Comparison of ENCODE assay signal across 30 cellular contexts in genomic region chr9:101380295-101380694, GRCh38. TPM values are rescaled to one million over a fixed set of nuclear protein-coding genes. Genes with fewer than 3 reads are reported as not detected.
"Had no signal": no experiment of that assay in that cellular context is flagged by ENCODE, and none has a peak within 500 bp of the region (broad histone marks: within the 10 kb centered on the region; RNA-seq: fewer than 3 reads in every experiment).

No MANE protein-coding gene starts in this region.

- H3K27ac Mint-ChIP-seq: activated CD4-positive, alpha-beta memory T cell treated with anti-CD3 and anti-CD28 coated beads, Interleukin-2, amount 10 ng/mL, durations not matched to agents 7 days and 5 days; activated CD4-positive, alpha-beta T cell treated with anti-CD3 and anti-CD28 coated beads for 36 hours; activated naive CD4-positive, alpha-beta T cell treated with anti-CD3 and anti-CD28 coated beads, Interleukin-2, amount 10 ng/mL, durations not matched to agents 7 days and 5 days; activated naive CD8-positive, alpha-beta T cell treated with anti-CD3 and anti-CD28 coated beads for 36 hours; activated T-cell treated with anti-CD3 and anti-CD28 coated beads, Interleukin-2, amount 50 U/mL, for 72 hours; activated T-helper 2 cell treated with anti-CD3 and anti-CD28 coated beads, Interferon-gamma antibody, Interleukin-2, Interleukin-4, amounts not matched to agents 10 μg/mL and 5 μg/mL and 100 μg/mL, durations not matched to agents 14 hours and 24 hours and 36 hours had no signal

- H3K4me3 ChIP-seq: breast epithelium had no signal

- H3K27me3 ChIP-seq: breast epithelium had no signal

- H3K4me1 Mint-ChIP-seq: activated CD4-positive, alpha-beta memory T cell treated with anti-CD3 and anti-CD28 coated beads, Interleukin-2, amount 10 ng/mL, durations not matched to agents 7 days and 5 days; activated CD4-positive, alpha-beta T cell treated with anti-CD3 and anti-CD28 coated beads for 36 hours; activated naive CD4-positive, alpha-beta T cell treated with anti-CD3 and anti-CD28 coated beads, Interleukin-2, amount 10 ng/mL, durations not matched to agents 7 days and 5 days; activated naive CD8-positive, alpha-beta T cell treated with anti-CD3 and anti-CD28 coated beads for 36 hours had no signal

- H3K27me3 Mint-ChIP-seq: activated naive CD4-positive, alpha-beta T cell treated with anti-CD3 and anti-CD28 coated beads, Interleukin-2, amount 10 ng/mL, durations not matched to agents 7 days and 5 days had no signal

- DNase-seq: activated CD4-positive, alpha-beta memory T cell treated with anti-CD3 and anti-CD28 coated beads, Interleukin-2, amount 10 ng/mL, durations not matched to agents 7 days and 5 days; activated CD4-positive, alpha-beta T cell treated with anti-CD3 and anti-CD28 coated beads for 36 hours; activated CD4-positive, alpha-beta T cell treated with anti-CD3 and anti-CD28 coated beads, Interleukin-2, amount 50 U/mL, for 1 hour; activated gamma-delta T cell treated with Interleukin-2 at 50 U/mL for 16 hours; activated naive CD4-positive, alpha-beta T cell treated with anti-CD3 and anti-CD28 coated beads, Interleukin-2, amount 10 ng/mL, durations not matched to agents 7 days and 5 days; activated naive CD8-positive, alpha-beta T cell treated with anti-CD3 and anti-CD28 coated beads for 36 hours; activated T-cell treated with anti-CD3 and anti-CD28 coated beads for 4 hours; activated T-cell treated with anti-CD3 and anti-CD28 coated beads, Interleukin-2, amount 50 U/mL, for 72 hours; anterior cingulate cortex; central memory CD4-positive, alpha-beta T cell; KBM-7; NCI-H1048; NCI-H1930; NCI-H2171 treated with DMSO at 0.1 percent for 48 hours; NCI-H345; NCI-H510A; NCI-H526 treated with DMSO at 0.1 percent for 48 hours; NCI-H82; SIG-M5; T-helper 2 cell; T1000; WERI-Rb-1 had no signal

- FAIRE-seq: TTC549 had no signal

- H3K4me1 ChIP-seq: breast epithelium had no signal

- H3K4me3 Mint-ChIP-seq: activated CD4-positive, alpha-beta memory T cell treated with anti-CD3 and anti-CD28 coated beads, Interleukin-2, amount 10 ng/mL, durations not matched to agents 7 days and 5 days; activated CD4-positive, alpha-beta T cell treated with anti-CD3 and anti-CD28 coated beads for 36 hours; activated naive CD4-positive, alpha-beta T cell treated with anti-CD3 and anti-CD28 coated beads, Interleukin-2, amount 10 ng/mL, durations not matched to agents 7 days and 5 days; activated naive CD8-positive, alpha-beta T cell treated with anti-CD3 and anti-CD28 coated beads for 36 hours; activated T-cell treated with anti-CD3 and anti-CD28 coated beads, Interleukin-2, amount 50 U/mL, for 72 hours had no signal

- ATAC-seq: activated CD4-positive, alpha-beta T cell treated with anti-CD3 and anti-CD28 coated beads for 36 hours; activated T-cell treated with anti-CD3 and anti-CD28 coated beads, Interleukin-2, amount 50 U/mL, for 72 hours had no signal

- H3K27ac ChIP-seq: breast epithelium, WERI-Rb-1 had no signal

- H3K36me3 ChIP-seq: breast epithelium, WERI-Rb-1 had no signal

RNA-seq across cellular contexts. Expression of gene BAAT, which starts 4.5 kb away (rescaled TPM):
- total RNA-seq: activated CD4-positive, alpha-beta memory T cell treated with anti-CD3 and anti-CD28 coated beads, Interleukin-2, amount 10 ng/mL, durations not matched to agents 7 days and 5 days; activated T-helper 2 cell treated with anti-CD3 and anti-CD28 coated beads, Interferon-gamma antibody, Interleukin-2, Interleukin-4, amounts not matched to agents 10 μg/mL and 5 μg/mL and 100 μg/mL, durations not matched to agents 14 hours and 24 hours and 36 hours; M059J; RPMI7951 had no signal

RNA-seq across cellular contexts. Expression of gene ALDOB, which starts 55.3 kb away (rescaled TPM):
- total RNA-seq: activated CD4-positive, alpha-beta memory T cell treated with anti-CD3 and anti-CD28 coated beads, Interleukin-2, amount 10 ng/mL, durations not matched to agents 7 days and 5 days; activated CD4-positive, alpha-beta T cell treated with anti-CD3 and anti-CD28 coated beads for 36 hours; activated CD8-positive, alpha-beta memory T cell treated with anti-CD3 and anti-CD28 coated beads for 36 hours; activated naive CD8-positive, alpha-beta T cell treated with anti-CD3 and anti-CD28 coated beads for 36 hours; activated T-cell treated with anti-CD3 and anti-CD28 coated beads, Interleukin-2, amount 50 U/mL, for 72 hours; activated T-helper 2 cell treated with anti-CD3 and anti-CD28 coated beads, Interferon-gamma antibody, Interleukin-2, Interleukin-4, amounts not matched to agents 10 μg/mL and 5 μg/mL and 100 μg/mL, durations not matched to agents 14 hours and 24 hours and 36 hours; LHCN-M2; M059J; OCI-LY7; RPMI7951 had no signal
